ENCODE assay signal across 18 cellular contexts in genomic region chr6:137362878-137363804, GRCh38.
DNase-seq lines count a peak whose midpoint lies in the region; ATAC-seq and TF ChIP-seq lines count a peak whose summit lies in the region.
"Had no signal": no experiment of that assay in that cellular context is flagged by ENCODE, and none has a peak within 500 bp of the region (broad histone marks: within the 10 kb centered on the region; RNA-seq: fewer than 3 reads in every experiment).

No MANE protein-coding gene starts in this region.

- no peaks in the 10 kb centered on the region for H3K27me3 ChIP-seq in layer of hippocampus (ENCODE audit: control insufficient read depth, insufficient read depth, low read length)
- 0 out of 2 replicates have a peak, but pooled peaks cover 6% of the 10 kb centered on the region for H3K27me3 ChIP-seq in SJCRH30
- H3K27me3 ChIP-seq: sigmoid colon had no signal

- POLR2A ChIA-PET in activated CD4-positive, alpha-beta memory T cell treated with anti-CD3 and anti-CD28 coated beads, Interleukin-2, amount 10 ng/mL, durations not matched to agents 7 days and 5 days (lab: Charles Lee), result interaction anchor here (0.7 to 1.5 kb wide), 5 partner anchors 10 to 52 kb away, joined by 3 to 4 read pairs (median 3); no protein-coding TSS in a partner anchor

- no peaks in the 10 kb centered on the region for H3K9me3 Mint-ChIP-seq in natural killer cell treated with Interleukin-12 subunit alpha and Interleukin-12 subunit beta and Interleukin-15 and Interleukin-18, amount 100 ng/mL, for 72 hours
- no peaks in the 10 kb centered on the region for H3K9me3 Mint-ChIP-seq in natural killer cell
- H3K9me3 Mint-ChIP-seq in activated CD4-positive, alpha-beta memory T cell treated with anti-CD3 and anti-CD28 coated beads, Interleukin-2, amount 10 ng/mL, durations not matched to agents 7 days and 5 days, result peaks cover 10% of the 10 kb centered on the region
- H3K9me3 Mint-ChIP-seq in type B pancreatic cell, result no peaks in the 10 kb centered on the region

- no peak overlapping the region for H3K4me3 ChIP-seq in SJCRH30
- H3K4me3 ChIP-seq: GM12878, sigmoid colon had no signal

- H3K4me1 ChIP-seq in SJCRH30, result peaks cover 4% of the 10 kb centered on the region; the same call in 1 of the 2 replicates
- H3K4me1 ChIP-seq: sigmoid colon had no signal

- H3K27me3 Mint-ChIP-seq in natural killer cell treated with Interleukin-12 subunit alpha and Interleukin-12 subunit beta and Interleukin-15 and Interleukin-18, amount 100 ng/mL, for 72 hours, result no peaks in the 10 kb centered on the region
- no peaks in the 10 kb centered on the region for H3K27me3 Mint-ChIP-seq in natural killer cell (ENCODE audit: low read depth in 2 of 2)
- H3K27me3 Mint-ChIP-seq in activated CD4-positive, alpha-beta memory T cell treated with anti-CD3 and anti-CD28 coated beads, Interleukin-2, amount 10 ng/mL, durations not matched to agents 7 days and 5 days, result no peaks in the 10 kb centered on the region
- peaks cover 12% of the 10 kb centered on the region for H3K27me3 Mint-ChIP-seq in type B pancreatic cell

- ATAC-seq in natural killer cell treated with Interleukin-12 subunit alpha and Interleukin-12 subunit beta and Interleukin-15 and Interleukin-18, amount 100 ng/mL, for 72 hours, result no peak
- ATAC-seq in natural killer cell (no peak), GM21825 (IDR thresholded peaks at IDR 0.05; ENCODE audit: unreplicated experiment) (no peak)
- ATAC-seq: GM12878 had no signal

- peaks cover 11% of the 10 kb centered on the region for H3K36me3 Mint-ChIP-seq in natural killer cell treated with Interleukin-12 subunit alpha and Interleukin-12 subunit beta and Interleukin-15 and Interleukin-18, amount 100 ng/mL, for 72 hours
- no peaks in the 10 kb centered on the region for H3K36me3 Mint-ChIP-seq in natural killer cell
- H3K36me3 Mint-ChIP-seq in activated CD4-positive, alpha-beta memory T cell treated with anti-CD3 and anti-CD28 coated beads, Interleukin-2, amount 10 ng/mL, durations not matched to agents 7 days and 5 days (ENCODE audit: low read depth), result peaks cover 18% of the 10 kb centered on the region
- no peaks in the 10 kb centered on the region for H3K36me3 Mint-ChIP-seq in type B pancreatic cell

- H3K9me3 ChIP-seq in SJCRH30 (replicated peaks), result no peaks in the 10 kb centered on the region; the same call in 1 of the 2 replicates
- H3K9me3 ChIP-seq: sigmoid colon had no signal

- CTCF ChIA-PET in activated CD4-positive, alpha-beta memory T cell treated with anti-CD3 and anti-CD28 coated beads, Interleukin-2, amount 10 ng/mL, durations not matched to agents 7 days and 5 days (lab: Charles Lee), result interaction anchor here (1.0 to 1.5 kb wide), 4 partner anchors 12 to 54 kb away, joined by 3 to 7 read pairs (median 4); no protein-coding TSS in a partner anchor

- no peak for DNase-seq in natural killer cell treated with Interleukin-12 subunit alpha and Interleukin-12 subunit beta and Interleukin-15 and Interleukin-18, amount 100 ng/mL, for 72 hours (ENCODE audit: low spot score)
- DNase-seq in natural killer cell, result no peak
- DNase-seq in activated CD4-positive, alpha-beta memory T cell treated with anti-CD3 and anti-CD28 coated beads, Interleukin-2, amount 10 ng/mL, durations not matched to agents 7 days and 5 days, result no peak
- DNase-seq in type B pancreatic cell (ENCODE audit: extremely low spot score, unreplicated experiment), result no peak
- DNase-seq in SJCRH30, result no peak
- no peak for DNase-seq in NCI-H1694 treated with DMSO at 0.1 percent for 48 hours (lab: John Stamatoyannopoulos, UW)
- DNase-seq: activated CD4-positive, CD25-positive, alpha-beta regulatory T cell treated with anti-CD3 and anti-CD28 coated beads, Interleukin-2, amount 50 U/mL, for 72 hours; activated T-cell treated with anti-CD3 and anti-CD28 coated beads for 4 hours; effector CD4-positive, alpha-beta T cell; IMR-90; NCI-H2081; NCI-H510A treated with DMSO at 0.1 percent for 48 hours; Right ventricle myocardium superior; sigmoid colon; stimulated activated CD4-positive, alpha-beta T cell treated with anti-CD3 and anti-CD28 coated beads, Interleukin-1b, Interleukin-23, amount 100 ng/mL, for 48 hours had no signal

- peak overlapping the region; percentile 69 for H3K4me3 Mint-ChIP-seq in natural killer cell treated with Interleukin-12 subunit alpha and Interleukin-12 subunit beta and Interleukin-15 and Interleukin-18, amount 100 ng/mL, for 72 hours
- H3K4me3 Mint-ChIP-seq in natural killer cell (no peak overlapping the region), type B pancreatic cell (peak overlapping the region; percentile 6)
- H3K4me3 Mint-ChIP-seq in activated CD4-positive, alpha-beta memory T cell treated with anti-CD3 and anti-CD28 coated beads, Interleukin-2, amount 10 ng/mL, durations not matched to agents 7 days and 5 days, result no peak overlapping the region

- H3K4me1 Mint-ChIP-seq in natural killer cell treated with Interleukin-12 subunit alpha and Interleukin-12 subunit beta and Interleukin-15 and Interleukin-18, amount 100 ng/mL, for 72 hours (ENCODE audit: low read depth in 2 of 2), result peaks cover 14% of the 10 kb centered on the region in 2 donors
- H3K4me1 Mint-ChIP-seq in natural killer cell, result peaks cover 12 to 24% of the 10 kb centered on the region in 2 donors
- peaks cover 21% of the 10 kb centered on the region for H3K4me1 Mint-ChIP-seq in activated CD4-positive, alpha-beta memory T cell treated with anti-CD3 and anti-CD28 coated beads, Interleukin-2, amount 10 ng/mL, durations not matched to agents 7 days and 5 days
- peaks cover 23% of the 10 kb centered on the region for H3K4me1 Mint-ChIP-seq in type B pancreatic cell (ENCODE audit: unreplicated experiment)

- intact Hi-C loops in natural killer cell (cut with micrococcal nuclease), result no loop called here

- H3K27ac Mint-ChIP-seq in natural killer cell treated with Interleukin-12 subunit alpha and Interleukin-12 subunit beta and Interleukin-15 and Interleukin-18, amount 100 ng/mL, for 72 hours, result peak overlapping the region; percentile 76 to 79
- H3K27ac Mint-ChIP-seq in natural killer cell (peak overlapping the region in 1 of 2 donors; percentile 47), type B pancreatic cell (no peak overlapping the region)
- H3K27ac Mint-ChIP-seq in activated CD4-positive, alpha-beta memory T cell treated with anti-CD3 and anti-CD28 coated beads, Interleukin-2, amount 10 ng/mL, durations not matched to agents 7 days and 5 days, result peak overlapping the region; percentile 70

- H3K27ac ChIP-seq in layer of hippocampus (ENCODE audit: low read depth, low read length), result peak overlapping the region; percentile 86
- no peak overlapping the region for H3K27ac ChIP-seq in SJCRH30
- H3K27ac ChIP-seq: sigmoid colon had no signal

- TF ChIP-seq CTCF in natural killer cell (IDR thresholded peaks at IDR 0.05) (no peak), type B pancreatic cell (conservative IDR thresholded peaks at IDR 0.05) (no peak)

- no peaks in the 10 kb centered on the region for H3K36me3 ChIP-seq in SJCRH30
- H3K36me3 ChIP-seq: sigmoid colon had no signal

Comparison
In these comparisons a context has a peak if more than half of its experiments do, and no peak if none do; other contexts are left out.
1. H3K4me3 Mint-ChIP-seq: peak in natural killer cell treated with Interleukin-12 subunit alpha and Interleukin-12 subunit beta and Interleukin-15 and Interleukin-18, amount 100 ng/mL, for 72 hours (single experiment) and type B pancreatic cell (single experiment); none in natural killer cell (single experiment) and activated CD4-positive, alpha-beta memory T cell treated with anti-CD3 and anti-CD28 coated beads, Interleukin-2, amount 10 ng/mL, durations not matched to agents 7 days and 5 days (single experiment).